In the genomic region with DNA sequence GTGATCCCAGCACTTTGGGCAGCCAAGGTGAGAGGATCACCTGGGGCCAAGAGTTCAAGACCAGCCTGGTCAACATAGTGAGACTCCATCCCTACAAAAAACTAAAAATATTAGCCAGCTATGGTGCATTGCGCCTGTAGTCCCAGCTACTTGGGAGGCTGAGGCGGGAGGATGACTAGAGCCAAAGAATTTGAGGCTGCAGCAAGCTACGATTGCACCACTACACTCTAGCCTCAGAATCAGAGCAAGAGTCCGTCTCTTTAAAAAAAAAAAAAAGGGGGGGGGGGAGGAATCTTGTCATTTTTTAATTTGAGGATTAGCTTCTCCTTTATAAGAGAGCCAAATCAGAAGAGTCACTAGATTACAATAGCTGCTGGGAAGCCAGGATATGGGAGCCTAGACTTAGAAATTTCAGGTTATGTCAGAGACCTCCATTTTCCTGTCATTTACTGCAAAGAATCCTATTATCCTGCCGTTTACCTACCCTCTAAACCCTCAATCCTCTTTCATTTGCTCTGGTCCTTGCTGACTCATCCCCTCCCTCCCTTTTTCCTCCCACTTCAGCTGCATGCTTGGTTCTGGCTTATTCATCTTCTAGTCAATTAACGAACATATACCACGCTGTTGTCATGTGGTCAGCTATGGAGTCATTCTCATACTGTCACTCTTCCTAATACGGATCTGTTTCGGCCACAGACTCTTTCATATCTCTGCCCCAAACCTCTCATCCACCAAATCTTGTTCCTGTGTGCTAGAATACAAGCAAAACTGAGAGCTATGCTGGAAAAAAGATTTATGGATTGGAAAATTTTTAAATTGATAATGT, we compare ENCODE assay signal across 9 cellular contexts.
A peak's percentile ranks its signal among the peaks of the same experiment; 100 is the strongest.
DNase-seq lines count a peak whose midpoint lies in the region; ATAC-seq and TF ChIP-seq lines count a peak whose summit lies in the region.
"Had no signal": no experiment of that assay in that cellular context is flagged by ENCODE, and none has a peak within 500 bp of the region (broad histone marks: within the 10 kb centered on the region; RNA-seq: fewer than 3 reads in every experiment).

No MANE protein-coding gene starts in this region.

- peak overlapping the region; percentile 29 for H3K4me3 ChIP-seq in choroid plexus epithelial cell (ENCODE audit: low read depth, low read length)

- no peak overlapping the region for H3K4me3 Mint-ChIP-seq in osteocyte (ENCODE audit: unreplicated experiment)
- H3K4me3 Mint-ChIP-seq: brain had no signal

- no peak for TF ChIP-seq CTCF in choroid plexus epithelial cell (conservative IDR thresholded peaks at IDR 0.05; ENCODE audit: low read depth, low read length)
- TF ChIP-seq CTCF in osteocyte (IDR thresholded peaks at IDR 0.05), result no peak

- H3K4me1 Mint-ChIP-seq in osteocyte (ENCODE audit: unreplicated experiment), result peaks cover 48% of the 10 kb centered on the region

- H3K9me3 Mint-ChIP-seq in osteocyte (ENCODE audit: unreplicated experiment), result peaks cover 3% of the 10 kb centered on the region

- H3K36me3 Mint-ChIP-seq in osteocyte (ENCODE audit: unreplicated experiment), result peaks cover 4% of the 10 kb centered on the region

- no peaks in the 10 kb centered on the region for H3K27me3 Mint-ChIP-seq in osteocyte (ENCODE audit: unreplicated experiment)
- H3K27me3 Mint-ChIP-seq: brain had no signal

- DNase-seq in DMS 273 (lab: John Stamatoyannopoulos, UW; ENCODE audit: unreplicated experiment) (peak; percentile 4), DMS 273 treated with DMSO at 0.1 percent for 48 hours (lab: John Stamatoyannopoulos, UW) (no peak), RPMI7951 (ENCODE audit: low read depth) (peak; percentile 95), choroid plexus epithelial cell (ENCODE audit: low read depth) (peak; percentile 90), osteocyte (ENCODE audit: extremely low spot score, unreplicated experiment) (no peak), GF-D8 (lab: John Stamatoyannopoulos, UW) (no peak)

- peak overlapping the region; percentile 90 for H3K27ac Mint-ChIP-seq in osteocyte (ENCODE audit: unreplicated experiment)

- peak; percentile 88 for ATAC-seq in GM19463 (IDR thresholded peaks at IDR 0.05; ENCODE audit: unreplicated experiment)
- ATAC-seq in HG03432 (IDR thresholded peaks at IDR 0.05; ENCODE audit: unreplicated experiment), result peak; percentile 90

Comparison
In these comparisons a context has a peak if more than half of its experiments do, and no peak if none do; other contexts are left out.
1. DNase-seq: peak in DMS 273 (single experiment), RPMI7951 (single experiment) and choroid plexus epithelial cell (single experiment); none in DMS 273 treated with DMSO at 0.1 percent for 48 hours (single experiment), osteocyte (single experiment) and GF-D8 (single experiment).